In the genomic region with DNA sequence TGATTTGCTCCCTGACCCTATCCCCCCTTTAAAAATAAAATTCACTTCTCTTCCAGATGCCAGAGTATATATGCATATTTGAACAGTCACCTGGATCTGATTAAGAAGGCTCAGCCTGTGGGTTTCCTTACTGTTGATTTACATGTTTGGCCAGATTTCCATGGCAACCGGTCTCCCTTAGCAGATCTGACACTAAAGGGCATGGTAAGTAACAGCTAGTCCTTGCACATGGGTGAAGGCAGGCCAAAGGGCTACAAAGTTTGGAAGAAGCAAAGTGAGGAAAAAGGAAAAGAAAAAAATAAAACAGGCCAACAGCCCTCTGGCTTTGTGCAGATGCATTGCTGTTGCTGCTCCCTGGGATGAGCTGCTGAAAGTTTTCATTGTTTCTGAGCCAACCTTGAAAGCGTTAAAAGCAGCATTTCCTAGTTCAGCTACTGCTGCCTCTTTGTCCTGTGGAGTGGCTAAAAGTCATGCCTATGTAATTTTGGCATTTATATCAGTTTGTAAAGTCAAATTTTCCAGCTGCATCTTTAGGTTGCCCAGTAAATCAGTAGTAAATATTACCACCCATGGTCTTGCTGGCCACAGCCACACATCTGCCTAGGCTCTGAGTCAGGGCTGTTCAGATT, we compare ENCODE assay signal across 11 cellular contexts.
DNase-seq lines count a peak whose midpoint lies in the region; ATAC-seq and TF ChIP-seq lines count a peak whose summit lies in the region.
"Had no signal": no experiment of that assay in that cellular context is flagged by ENCODE, and none has a peak within 500 bp of the region (broad histone marks: within the 10 kb centered on the region; RNA-seq: fewer than 3 reads in every experiment).

No MANE protein-coding gene starts in this region.

- no peaks in the 10 kb centered on the region for H3K27me3 Mint-ChIP-seq in brain
- H3K27me3 Mint-ChIP-seq: activated CD4-positive, alpha-beta T cell treated with anti-CD3 and anti-CD28 coated beads for 36 hours had no signal

- H3K79me2 ChIP-seq in hepatocyte, result no peaks in the 10 kb centered on the region

- H3K27ac ChIP-seq in hepatocyte, result peak overlapping the region; percentile 62
- H3K27ac ChIP-seq: cardiac muscle cell had no signal

- no peaks in the 10 kb centered on the region for H3K27me3 ChIP-seq in hepatocyte
- H3K27me3 ChIP-seq: cardiac muscle cell had no signal

- DNase-seq in NCI-H446 treated with DMSO at 0.1 percent for 48 hours (lab: John Stamatoyannopoulos, UW) (peak; percentile 17), NCI-H446 (lab: John Stamatoyannopoulos, UW) (no peak), hepatocyte (ENCODE audit: low spot score) (peak; percentile 52), smooth muscle cell of the brain vasculature (ENCODE audit: low read depth, low spot score) (peak; percentile 67), NCI-H1930 (lab: John Stamatoyannopoulos, UW) (no peak), HEK293T (ENCODE audit: extremely low spot score) (no peak)
- DNase-seq: activated CD4-positive, alpha-beta T cell treated with anti-CD3 and anti-CD28 coated beads for 36 hours; AML-193 had no signal

- no peak for TF ChIP-seq CTCF in brain (conservative IDR thresholded peaks at IDR 0.05)
- TF ChIP-seq CTCF in hepatocyte (IDR thresholded peaks at IDR 0.05; ENCODE audit: poor library complexity), result no peak

- no peak overlapping the region for H2AFZ ChIP-seq in hepatocyte

- H3K4me1 Mint-ChIP-seq in brain, result peaks cover 31% of the 10 kb centered on the region
- H3K4me1 Mint-ChIP-seq: activated CD4-positive, alpha-beta T cell treated with anti-CD3 and anti-CD28 coated beads for 36 hours had no signal

- H3K36me3 ChIP-seq in hepatocyte (replicated peaks; ENCODE audit: insufficient read depth, low read depth), result no peaks in the 10 kb centered on the region
- H3K36me3 ChIP-seq: cardiac muscle cell had no signal

- H3K4me3 Mint-ChIP-seq in brain, result peak overlapping the region in 1 of 5 experiments; percentile 43
- H3K4me3 Mint-ChIP-seq: activated CD4-positive, alpha-beta T cell treated with anti-CD3 and anti-CD28 coated beads for 36 hours had no signal

- CTCF ChIA-PET in HEK293T (lab: Yijun Ruan, JAX), result no interaction called here

- H3K4me2 ChIP-seq in hepatocyte, result no peak overlapping the region

- H3K4me3 ChIP-seq in hepatocyte, result no peak overlapping the region
- H3K4me3 ChIP-seq: cardiac muscle cell had no signal

- H4K20me1 ChIP-seq in hepatocyte (ENCODE audit: insufficient read depth, poor library complexity, severe bottlenecking), result no peaks in the 10 kb centered on the region

- no peaks in the 10 kb centered on the region for H3K36me3 Mint-ChIP-seq in brain

- no peak for ATAC-seq in GM21619 (IDR thresholded peaks at IDR 0.05; ENCODE audit: unreplicated experiment)
- ATAC-seq: activated CD4-positive, alpha-beta T cell treated with anti-CD3 and anti-CD28 coated beads for 36 hours had no signal

- H3K4me1 ChIP-seq in hepatocyte (ENCODE audit: insufficient read depth), result peaks cover 19% of the 10 kb centered on the region

- H3K9me3 Mint-ChIP-seq in brain, result peaks cover 0 to 6% (median 0%) of the 10 kb centered on the region in 5 experiments

- H3K9me2 ChIP-seq in hepatocyte (replicated peaks; ENCODE audit: insufficient read depth), result no peaks in the 10 kb centered on the region

- POLR2A ChIA-PET in HEK293T (lab: Yijun Ruan, JAX), result no interaction called here

- peak overlapping the region in 4 of 5 experiments; percentile 61 to 85 (median 66) for H3K27ac Mint-ChIP-seq in brain
- H3K27ac Mint-ChIP-seq: activated CD4-positive, alpha-beta T cell treated with anti-CD3 and anti-CD28 coated beads for 36 hours had no signal

- WGBS in hepatocyte (ENCODE audit: low lambda C conversion rate, missing lambda C conversion rate), result 55% methylated on average over 2 of the region's 2 CpGs

- no peaks in the 10 kb centered on the region for H3K9me3 ChIP-seq in hepatocyte (ENCODE audit: low read depth)

TF ChIP-seq in HEK293T, 16 proteins besides CTCF, POLR2A, EP300 and RAD21:
- TF ChIP-seq FOXK2 (IDR thresholded peaks at IDR 0.05), result no peak
- TF ChIP-seq SUZ12 (IDR thresholded peaks at IDR 0.05), result no peak
- TF ChIP-seq, protein P1, sequence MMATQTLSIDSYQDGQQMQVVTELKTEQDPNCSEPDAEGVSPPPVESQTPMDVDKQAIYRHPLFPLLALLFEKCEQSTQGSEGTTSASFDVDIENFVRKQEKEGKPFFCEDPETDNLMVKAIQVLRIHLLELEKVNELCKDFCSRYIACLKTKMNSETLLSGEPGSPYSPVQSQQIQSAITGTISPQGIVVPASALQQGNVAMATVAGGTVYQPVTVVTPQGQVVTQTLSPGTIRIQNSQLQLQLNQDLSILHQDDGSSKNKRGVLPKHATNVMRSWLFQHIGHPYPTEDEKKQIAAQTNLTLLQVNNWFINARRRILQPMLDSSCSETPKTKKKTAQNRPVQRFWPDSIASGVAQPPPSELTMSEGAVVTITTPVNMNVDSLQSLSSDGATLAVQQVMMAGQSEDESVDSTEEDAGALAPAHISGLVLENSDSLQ (IDR thresholded peaks at IDR 0.05), result no peak
- no peak for TF ChIP-seq ELF4 (IDR thresholded peaks at IDR 0.05)
- TF ChIP-seq BHLHE40 (IDR thresholded peaks at IDR 0.05; ENCODE audit: borderline replicate concordance), result no peak
- TF ChIP-seq ZNF384 (IDR thresholded peaks at IDR 0.05), result no peak
- TF ChIP-seq SP1 (IDR thresholded peaks at IDR 0.05), result no peak
- no peak for TF ChIP-seq CTBP1 (IDR thresholded peaks at IDR 0.05; ENCODE audit: borderline replicate concordance)
- TF ChIP-seq LEF1 (IDR thresholded peaks at IDR 0.05; ENCODE audit: borderline replicate concordance), result no peak
- TF ChIP-seq NFRKB (IDR thresholded peaks at IDR 0.05), result no peak
- no peak for TF ChIP-seq FOXA1 (IDR thresholded peaks at IDR 0.05)
- no peak for TF ChIP-seq ARNT (IDR thresholded peaks at IDR 0.05)
- no peak for TF ChIP-seq L3MBTL2 (conservative IDR thresholded peaks at IDR 0.05)
- TF ChIP-seq FOXM1 (IDR thresholded peaks at IDR 0.05; ENCODE audit: borderline replicate concordance), result no peak
- TF ChIP-seq TARDBP (IDR thresholded peaks at IDR 0.05), result no peak
- TF ChIP-seq HDGF (IDR thresholded peaks at IDR 0.05; ENCODE audit: borderline replicate concordance), result no peak

Comparison
In these comparisons a context has a peak if more than half of its experiments do, and no peak if none do; other contexts are left out.
1. DNase-seq: peak in NCI-H446 treated with DMSO at 0.1 percent for 48 hours (single experiment), hepatocyte (single experiment) and smooth muscle cell of the brain vasculature (single experiment); none in NCI-H446 (0 of 2), NCI-H1930 (0 of 2) and HEK293T (single experiment).